ENCODE assay signal across 7 cellular contexts in the genomic region with DNA sequence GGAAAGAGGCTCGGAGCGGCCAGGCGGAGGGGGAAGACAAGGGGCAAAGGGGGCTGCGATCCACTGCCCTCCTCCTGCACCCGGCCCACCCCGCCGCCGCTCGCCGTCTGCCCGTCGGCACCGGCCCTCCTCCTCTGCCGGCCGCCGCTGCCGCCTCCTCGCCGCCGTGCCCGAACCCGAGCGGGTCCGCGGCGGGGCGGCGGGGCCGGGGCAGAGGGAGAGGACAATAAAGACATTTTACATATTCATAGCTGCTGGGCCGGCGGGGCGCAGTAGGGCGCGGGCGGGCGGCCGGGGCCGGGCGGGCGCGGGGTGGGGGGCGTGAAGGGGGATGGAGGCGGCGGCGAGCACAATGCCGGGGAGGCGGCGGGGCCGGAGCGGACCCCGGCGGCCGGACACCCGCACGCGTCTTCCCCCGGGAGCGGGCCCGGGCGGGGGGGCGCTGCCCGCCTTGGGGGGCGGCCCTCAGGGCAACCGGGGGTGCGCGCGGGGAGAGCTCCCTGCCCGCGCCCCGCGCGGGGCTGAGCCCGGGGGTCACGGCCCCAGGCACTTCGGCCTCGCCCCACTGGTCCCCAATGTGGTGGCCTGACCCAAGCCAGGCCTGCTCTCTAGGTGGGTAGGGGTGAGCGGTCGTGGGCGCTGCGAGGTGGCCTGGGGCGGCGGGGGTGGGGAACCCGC. TPM values are rescaled to one million over a fixed set of nuclear protein-coding genes. Genes with fewer than 3 reads are reported as not detected.
DNase-seq lines count a peak whose midpoint lies in the region; ATAC-seq, FAIRE-seq and TF ChIP-seq lines count a peak whose summit lies in the region.

No MANE protein-coding gene starts in this region.

- DNase-seq in GM12892 (ENCODE audit: insufficient read length) (peak; percentile 9), MM.1S (peak; percentile 38), astrocyte of the hippocampus (ENCODE audit: low read depth, low spot score) (peak; percentile 51), iPS-NIHi7 (ENCODE audit: extremely low spot score) (peak; percentile 17), hippocampal formation (lab: John Stamatoyannopoulos, UW) (no peak)
- DNase-seq in stimulated activated CD4-positive, alpha-beta T cell treated with anti-CD3 and anti-CD28 coated beads, Interleukin-4, amount 100 ng/mL, for 1 hour = peak; percentile 29

- TF ChIP-seq CTCF in MM.1S (IDR thresholded peaks at IDR 0.05; ENCODE audit: low read length) = no peak

- H3K4me2 ChIP-seq in MM.1S (ENCODE audit: low read depth, low read length) = peak overlapping the region; percentile 69; the same call in 1 of the 2 replicates

- H3F3A ChIP-seq in MM.1S (ENCODE audit: insufficient read depth, low read length) = peaks cover 31% of the 10 kb centered on the region

- FAIRE-seq in GM12892 (lab: Jason Lieb, UNC) = peak; percentile 67

- H3K4me3 ChIP-seq in MM.1S (ENCODE audit: low read length) = peak overlapping the region; percentile 74

- no peaks in the 10 kb centered on the region for H3K27me3 ChIP-seq in MM.1S (replicated peaks; ENCODE audit: insufficient read depth, low read length)

- no peaks in the 10 kb centered on the region for H4K20me1 ChIP-seq in MM.1S (ENCODE audit: insufficient read depth, low read length)

- H3K36me3 ChIP-seq in MM.1S (replicated peaks; ENCODE audit: insufficient read depth, low read length) = no peaks in the 10 kb centered on the region

- no peak for TF ChIP-seq POLR2A in GM12892 (IDR thresholded peaks at IDR 0.05; ENCODE audit: low read depth, low read length)

- H3K9ac ChIP-seq in MM.1S (ENCODE audit: low read length) = peak overlapping the region; percentile 72

- H3K79me2 ChIP-seq in MM.1S (ENCODE audit: low read length) = peaks cover 43% of the 10 kb centered on the region

- H3K9me2 ChIP-seq in MM.1S (replicated peaks; ENCODE audit: insufficient read depth, low read length) = no peaks in the 10 kb centered on the region

- peak overlapping the region; percentile 34 for H2AFZ ChIP-seq in MM.1S (ENCODE audit: low read length)

- ATAC-seq in GM21786 (IDR thresholded peaks at IDR 0.05; ENCODE audit: unreplicated experiment) = peak; percentile 2

- peak overlapping the region; percentile 76; the same call in 1 of the 2 replicates for H3K27ac ChIP-seq in MM.1S (ENCODE audit: low read length)

- H3K4me1 ChIP-seq in MM.1S (ENCODE audit: low read length) = peaks cover 20% of the 10 kb centered on the region

- H3K9me3 ChIP-seq in MM.1S (replicated peaks; ENCODE audit: insufficient read depth, low read length) = no peaks in the 10 kb centered on the region

RNA-seq across cellular contexts. Expression of a gene that starts 0.6 kb away (rescaled TPM):
- 8.3 TPM for polyA plus RNA-seq in GM12892 (2012; ENCODE audit: missing spikeins)

Comparison
In these comparisons a context has a peak if more than half of its experiments do, and no peak if none do; other contexts are left out.
1. DNase-seq: peak in GM12892 (single experiment), MM.1S (single experiment), astrocyte of the hippocampus (single experiment), iPS-NIHi7 (single experiment) and stimulated activated CD4-positive, alpha-beta T cell treated with anti-CD3 and anti-CD28 coated beads, Interleukin-4, amount 100 ng/mL, for 1 hour (single experiment); none in hippocampal formation (0 of 2).